1 cellular context compared by ENCODE assay signal in the genomic region with DNA sequence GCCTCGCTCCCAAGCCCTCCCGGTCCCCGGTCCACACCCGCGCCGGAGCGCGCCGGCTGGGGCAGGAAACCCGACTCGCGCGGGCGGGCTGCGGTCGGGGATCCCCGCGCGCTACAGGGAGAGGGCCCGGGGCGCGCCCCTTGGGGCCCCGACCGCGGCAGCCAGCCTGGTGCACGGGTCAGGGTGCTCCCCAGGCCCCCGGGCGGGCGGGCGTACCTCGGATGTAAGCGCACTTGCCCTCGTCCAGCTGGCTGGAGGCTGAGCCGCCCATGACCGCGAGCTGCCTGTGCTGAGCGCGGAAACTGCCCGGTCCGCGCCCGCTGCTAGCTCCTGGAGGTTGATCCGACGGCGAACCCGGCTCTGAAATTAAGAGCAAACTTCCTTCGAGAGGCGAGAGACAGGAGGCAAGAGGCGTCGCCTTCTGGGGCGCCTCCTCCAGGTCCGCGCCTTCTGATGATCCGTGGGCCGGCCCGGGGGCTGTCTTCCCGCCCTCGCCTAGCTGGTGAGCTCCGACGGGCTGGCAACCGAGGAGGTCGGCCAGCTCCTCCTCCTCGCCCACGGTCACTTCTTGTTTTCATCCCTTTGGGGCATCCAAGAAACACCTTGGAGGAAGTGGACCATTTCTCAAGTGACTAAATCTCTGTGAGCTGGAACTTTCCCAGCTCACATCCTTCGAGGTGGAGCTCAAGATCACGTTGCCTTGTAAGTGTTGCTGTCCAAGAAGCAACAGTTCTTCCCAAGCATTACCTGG.
A peak's percentile ranks its signal among the peaks of the same experiment; 100 is the strongest.
TF ChIP-seq lines count a peak whose summit lies in the region.

A gene with protein sequence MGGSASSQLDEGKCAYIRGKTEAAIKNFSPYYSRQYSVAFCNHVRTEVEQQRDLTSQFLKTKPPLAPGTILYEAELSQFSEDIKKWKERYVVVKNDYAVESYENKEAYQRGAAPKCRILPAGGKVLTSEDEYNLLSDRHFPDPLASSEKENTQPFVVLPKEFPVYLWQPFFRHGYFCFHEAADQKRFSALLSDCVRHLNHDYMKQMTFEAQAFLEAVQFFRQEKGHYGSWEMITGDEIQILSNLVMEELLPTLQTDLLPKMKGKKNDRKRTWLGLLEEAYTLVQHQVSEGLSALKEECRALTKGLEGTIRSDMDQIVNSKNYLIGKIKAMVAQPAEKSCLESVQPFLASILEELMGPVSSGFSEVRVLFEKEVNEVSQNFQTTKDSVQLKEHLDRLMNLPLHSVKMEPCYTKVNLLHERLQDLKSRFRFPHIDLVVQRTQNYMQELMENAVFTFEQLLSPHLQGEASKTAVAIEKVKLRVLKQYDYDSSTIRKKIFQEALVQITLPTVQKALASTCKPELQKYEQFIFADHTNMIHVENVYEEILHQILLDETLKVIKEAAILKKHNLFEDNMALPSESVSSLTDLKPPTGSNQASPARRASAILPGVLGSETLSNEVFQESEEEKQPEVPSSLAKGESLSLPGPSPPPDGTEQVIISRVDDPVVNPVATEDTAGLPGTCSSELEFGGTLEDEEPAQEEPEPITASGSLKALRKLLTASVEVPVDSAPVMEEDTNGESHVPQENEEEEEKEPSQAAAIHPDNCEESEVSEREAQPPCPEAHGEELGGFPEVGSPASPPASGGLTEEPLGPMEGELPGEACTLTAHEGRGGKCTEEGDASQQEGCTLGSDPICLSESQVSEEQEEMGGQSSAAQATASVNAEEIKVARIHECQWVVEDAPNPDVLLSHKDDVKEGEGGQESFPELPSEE (minus strand): TSS at position 423 of the 751 bp plus-strand sequence. CDS start 152 bp downstream, at position 271.

TF ChIP-seq in HEK293, 187 proteins besides CTCF, POLR2A, EP300 and RAD21 (continued from another document and continues in another):
- TF ChIP-seq, protein P1, sequence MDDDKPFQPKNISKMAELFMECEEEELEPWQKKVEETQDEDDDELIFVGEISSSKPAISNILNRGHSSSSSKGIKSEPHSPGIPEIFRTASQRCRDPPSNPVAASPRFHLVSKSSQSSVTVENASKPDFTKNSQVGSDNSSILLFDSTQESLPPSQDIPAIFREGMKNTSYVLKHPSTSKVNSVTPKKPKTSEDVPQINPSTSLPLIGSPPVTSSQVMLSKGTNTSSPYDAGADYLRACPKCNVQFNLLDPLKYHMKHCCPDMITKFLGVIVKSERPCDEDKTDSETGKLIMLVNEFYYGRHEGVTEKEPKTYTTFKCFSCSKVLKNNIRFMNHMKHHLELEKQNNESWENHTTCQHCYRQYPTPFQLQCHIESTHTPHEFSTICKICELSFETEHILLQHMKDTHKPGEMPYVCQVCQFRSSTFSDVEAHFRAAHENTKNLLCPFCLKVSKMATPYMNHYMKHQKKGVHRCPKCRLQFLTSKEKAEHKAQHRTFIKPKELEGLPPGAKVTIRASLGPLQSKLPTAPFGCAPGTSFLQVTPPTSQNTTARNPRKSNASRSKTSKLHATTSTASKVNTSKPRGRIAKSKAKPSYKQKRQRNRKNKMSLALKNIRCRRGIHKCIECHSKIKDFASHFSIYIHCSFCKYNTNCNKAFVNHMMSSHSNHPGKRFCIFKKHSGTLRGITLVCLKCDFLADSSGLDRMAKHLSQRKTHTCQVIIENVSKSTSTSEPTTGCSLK (tag by site-specific recombination; IDR thresholded peaks at IDR 0.05) = no peak
- TF ChIP-seq, protein P2, sequence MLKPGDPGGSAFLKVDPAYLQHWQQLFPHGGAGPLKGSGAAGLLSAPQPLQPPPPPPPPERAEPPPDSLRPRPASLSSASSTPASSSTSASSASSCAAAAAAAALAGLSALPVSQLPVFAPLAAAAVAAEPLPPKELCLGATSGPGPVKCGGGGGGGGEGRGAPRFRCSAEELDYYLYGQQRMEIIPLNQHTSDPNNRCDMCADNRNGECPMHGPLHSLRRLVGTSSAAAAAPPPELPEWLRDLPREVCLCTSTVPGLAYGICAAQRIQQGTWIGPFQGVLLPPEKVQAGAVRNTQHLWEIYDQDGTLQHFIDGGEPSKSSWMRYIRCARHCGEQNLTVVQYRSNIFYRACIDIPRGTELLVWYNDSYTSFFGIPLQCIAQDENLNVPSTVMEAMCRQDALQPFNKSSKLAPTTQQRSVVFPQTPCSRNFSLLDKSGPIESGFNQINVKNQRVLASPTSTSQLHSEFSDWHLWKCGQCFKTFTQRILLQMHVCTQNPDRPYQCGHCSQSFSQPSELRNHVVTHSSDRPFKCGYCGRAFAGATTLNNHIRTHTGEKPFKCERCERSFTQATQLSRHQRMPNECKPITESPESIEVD (tag by site-specific recombination; IDR thresholded peaks at IDR 0.05) = no peak
- TF ChIP-seq ZNF596 (tag by site-specific recombination; IDR thresholded peaks at IDR 0.05) (no peak), ZNF792 (tag by site-specific recombination; IDR thresholded peaks at IDR 0.05) (no peak), ZNF561 (tag by site-specific recombination; IDR thresholded peaks at IDR 0.05; ENCODE audit: borderline replicate concordance) (no peak; the same call in 1 of the 2 replicates), OSR2 (tag by site-specific recombination; IDR thresholded peaks at IDR 0.05) (no peak), ZNF654 (tag by site-specific recombination; IDR thresholded peaks at IDR 0.05; ENCODE audit: low read depth) (no peak), ZNF530 (tag by site-specific recombination; IDR thresholded peaks at IDR 0.05; ENCODE audit: low read depth) (no peak), ZNF202 (tag by site-specific recombination; IDR thresholded peaks at IDR 0.05; ENCODE audit: borderline replicate concordance) (no peak), ZNF433 (tag by site-specific recombination; IDR thresholded peaks at IDR 0.05; ENCODE audit: low read depth) (no peak), FEZF1 (tag by site-specific recombination; IDR thresholded peaks at IDR 0.05) (no peak), HOXD13 (CRISPR knock-in tag; IDR thresholded peaks at IDR 0.05; ENCODE audit: borderline replicate concordance) (no peak), SALL2 (tag by site-specific recombination; IDR thresholded peaks at IDR 0.05; ENCODE audit: borderline replicate concordance) (no peak), ZNF571 (tag by site-specific recombination; IDR thresholded peaks at IDR 0.05) (no peak), ZNF23 (tag by site-specific recombination; IDR thresholded peaks at IDR 0.05; ENCODE audit: borderline replicate concordance) (no peak), ZNF701 (tag by site-specific recombination; IDR thresholded peaks at IDR 0.05) (no peak), HOXC10 (CRISPR knock-in tag; IDR thresholded peaks at IDR 0.05) (no peak), ZNF544 (tag by site-specific recombination; IDR thresholded peaks at IDR 0.05) (no peak), ZNF138 (tag by site-specific recombination; IDR thresholded peaks at IDR 0.05; ENCODE audit: borderline replicate concordance) (no peak), ZNF830 (tag by site-specific recombination; IDR thresholded peaks at IDR 0.05; ENCODE audit: low read depth) (no peak), EGR2 (tag by site-specific recombination; IDR thresholded peaks at IDR 0.05; ENCODE audit: low read depth) (peak; percentile 93), ZSCAN16 (tag by site-specific recombination; IDR thresholded peaks at IDR 0.05) (no peak), IKZF3 (tag by site-specific recombination; IDR thresholded peaks at IDR 0.05) (no peak), ZNF660 (tag by site-specific recombination; IDR thresholded peaks at IDR 0.05) (peak; percentile 45; the same call in 1 of the 2 replicates), ZNF335 (tag by site-specific recombination; conservative IDR thresholded peaks at IDR 0.05) (peak; percentile 86), ZNF416 (tag by site-specific recombination; IDR thresholded peaks at IDR 0.05) (no peak), GLIS1 (tag by site-specific recombination; IDR thresholded peaks at IDR 0.05) (peak; percentile 23; the same call in 1 of the 2 replicates), ZNF777 (tag by site-specific recombination; IDR thresholded peaks at IDR 0.05; ENCODE audit: borderline replicate concordance) (no peak; the same call in 1 of the 2 replicates), ZNF214 (tag by site-specific recombination; IDR thresholded peaks at IDR 0.05; ENCODE audit: borderline replicate concordance) (no peak), SP7 (tag by site-specific recombination; IDR thresholded peaks at IDR 0.05) (peak; percentile 56), ZNF48 (tag by site-specific recombination; IDR thresholded peaks at IDR 0.05) (no peak), SP3 (tag by site-specific recombination; IDR thresholded peaks at IDR 0.05) (peak; percentile 76), ZNF341 (tag by site-specific recombination; IDR thresholded peaks at IDR 0.05; ENCODE audit: low read depth) (peak; percentile 32), ZNF791 (tag by site-specific recombination; IDR thresholded peaks at IDR 0.05) (no peak), ZNF302 (tag by site-specific recombination; IDR thresholded peaks at IDR 0.05; ENCODE audit: low read depth) (no peak), SCRT1 (tag by site-specific recombination; IDR thresholded peaks at IDR 0.05; ENCODE audit: borderline replicate concordance) (no peak; the same call in 1 of the 2 replicates), ZNF157 (tag by site-specific recombination; IDR thresholded peaks at IDR 0.05) (no peak)
- TF ChIP-seq, protein P3, sequence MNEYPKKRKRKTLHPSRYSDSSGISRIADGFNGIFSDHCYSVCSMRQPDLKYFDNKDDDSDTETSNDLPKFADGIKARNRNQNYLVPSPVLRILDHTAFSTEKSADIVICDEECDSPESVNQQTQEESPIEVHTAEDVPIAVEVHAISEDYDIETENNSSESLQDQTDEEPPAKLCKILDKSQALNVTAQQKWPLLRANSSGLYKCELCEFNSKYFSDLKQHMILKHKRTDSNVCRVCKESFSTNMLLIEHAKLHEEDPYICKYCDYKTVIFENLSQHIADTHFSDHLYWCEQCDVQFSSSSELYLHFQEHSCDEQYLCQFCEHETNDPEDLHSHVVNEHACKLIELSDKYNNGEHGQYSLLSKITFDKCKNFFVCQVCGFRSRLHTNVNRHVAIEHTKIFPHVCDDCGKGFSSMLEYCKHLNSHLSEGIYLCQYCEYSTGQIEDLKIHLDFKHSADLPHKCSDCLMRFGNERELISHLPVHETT (tag by site-specific recombination; IDR thresholded peaks at IDR 0.05) = no peak
- TF ChIP-seq, protein P4, sequence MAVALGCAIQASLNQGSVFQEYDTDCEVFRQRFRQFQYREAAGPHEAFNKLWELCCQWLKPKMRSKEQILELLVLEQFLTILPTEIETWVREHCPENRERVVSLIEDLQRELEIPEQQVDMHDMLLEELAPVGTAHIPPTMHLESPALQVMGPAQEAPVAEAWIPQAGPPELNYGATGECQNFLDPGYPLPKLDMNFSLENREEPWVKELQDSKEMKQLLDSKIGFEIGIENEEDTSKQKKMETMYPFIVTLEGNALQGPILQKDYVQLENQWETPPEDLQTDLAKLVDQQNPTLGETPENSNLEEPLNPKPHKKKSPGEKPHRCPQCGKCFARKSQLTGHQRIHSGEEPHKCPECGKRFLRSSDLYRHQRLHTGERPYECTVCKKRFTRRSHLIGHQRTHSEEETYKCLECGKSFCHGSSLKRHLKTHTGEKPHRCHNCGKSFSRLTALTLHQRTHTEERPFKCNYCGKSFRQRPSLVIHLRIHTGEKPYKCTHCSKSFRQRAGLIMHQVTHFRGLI (tag by site-specific recombination; IDR thresholded peaks at IDR 0.05) = no peak
- TF ChIP-seq, protein P5, sequence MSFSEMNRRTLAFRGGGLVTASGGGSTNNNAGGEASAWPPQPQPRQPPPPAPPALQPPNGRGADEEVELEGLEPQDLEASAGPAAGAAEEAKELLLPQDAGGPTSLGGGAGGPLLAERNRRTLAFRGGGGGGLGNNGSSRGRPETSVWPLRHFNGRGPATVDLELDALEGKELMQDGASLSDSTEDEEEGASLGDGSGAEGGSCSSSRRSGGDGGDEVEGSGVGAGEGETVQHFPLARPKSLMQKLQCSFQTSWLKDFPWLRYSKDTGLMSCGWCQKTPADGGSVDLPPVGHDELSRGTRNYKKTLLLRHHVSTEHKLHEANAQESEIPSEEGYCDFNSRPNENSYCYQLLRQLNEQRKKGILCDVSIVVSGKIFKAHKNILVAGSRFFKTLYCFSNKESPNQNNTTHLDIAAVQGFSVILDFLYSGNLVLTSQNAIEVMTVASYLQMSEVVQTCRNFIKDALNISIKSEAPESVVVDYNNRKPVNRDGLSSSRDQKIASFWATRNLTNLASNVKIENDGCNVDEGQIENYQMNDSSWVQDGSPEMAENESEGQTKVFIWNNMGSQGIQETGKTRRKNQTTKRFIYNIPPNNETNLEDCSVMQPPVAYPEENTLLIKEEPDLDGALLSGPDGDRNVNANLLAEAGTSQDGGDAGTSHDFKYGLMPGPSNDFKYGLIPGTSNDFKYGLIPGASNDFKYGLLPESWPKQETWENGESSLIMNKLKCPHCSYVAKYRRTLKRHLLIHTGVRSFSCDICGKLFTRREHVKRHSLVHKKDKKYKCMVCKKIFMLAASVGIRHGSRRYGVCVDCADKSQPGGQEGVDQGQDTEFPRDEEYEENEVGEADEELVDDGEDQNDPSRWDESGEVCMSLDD (tag by site-specific recombination; IDR thresholded peaks at IDR 0.05) = peak; percentile 49; the same call in 1 of the 2 replicates
- TF ChIP-seq, protein P6, sequence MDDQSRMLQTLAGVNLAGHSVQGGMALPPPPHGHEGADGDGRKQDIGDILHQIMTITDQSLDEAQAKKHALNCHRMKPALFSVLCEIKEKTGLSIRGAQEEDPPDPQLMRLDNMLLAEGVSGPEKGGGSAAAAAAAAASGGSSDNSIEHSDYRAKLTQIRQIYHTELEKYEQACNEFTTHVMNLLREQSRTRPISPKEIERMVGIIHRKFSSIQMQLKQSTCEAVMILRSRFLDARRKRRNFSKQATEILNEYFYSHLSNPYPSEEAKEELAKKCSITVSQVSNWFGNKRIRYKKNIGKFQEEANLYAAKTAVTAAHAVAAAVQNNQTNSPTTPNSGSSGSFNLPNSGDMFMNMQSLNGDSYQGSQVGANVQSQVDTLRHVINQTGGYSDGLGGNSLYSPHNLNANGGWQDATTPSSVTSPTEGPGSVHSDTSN (CRISPR knock-in tag; IDR thresholded peaks at IDR 0.05) = no peak
- TF ChIP-seq, protein P7, sequence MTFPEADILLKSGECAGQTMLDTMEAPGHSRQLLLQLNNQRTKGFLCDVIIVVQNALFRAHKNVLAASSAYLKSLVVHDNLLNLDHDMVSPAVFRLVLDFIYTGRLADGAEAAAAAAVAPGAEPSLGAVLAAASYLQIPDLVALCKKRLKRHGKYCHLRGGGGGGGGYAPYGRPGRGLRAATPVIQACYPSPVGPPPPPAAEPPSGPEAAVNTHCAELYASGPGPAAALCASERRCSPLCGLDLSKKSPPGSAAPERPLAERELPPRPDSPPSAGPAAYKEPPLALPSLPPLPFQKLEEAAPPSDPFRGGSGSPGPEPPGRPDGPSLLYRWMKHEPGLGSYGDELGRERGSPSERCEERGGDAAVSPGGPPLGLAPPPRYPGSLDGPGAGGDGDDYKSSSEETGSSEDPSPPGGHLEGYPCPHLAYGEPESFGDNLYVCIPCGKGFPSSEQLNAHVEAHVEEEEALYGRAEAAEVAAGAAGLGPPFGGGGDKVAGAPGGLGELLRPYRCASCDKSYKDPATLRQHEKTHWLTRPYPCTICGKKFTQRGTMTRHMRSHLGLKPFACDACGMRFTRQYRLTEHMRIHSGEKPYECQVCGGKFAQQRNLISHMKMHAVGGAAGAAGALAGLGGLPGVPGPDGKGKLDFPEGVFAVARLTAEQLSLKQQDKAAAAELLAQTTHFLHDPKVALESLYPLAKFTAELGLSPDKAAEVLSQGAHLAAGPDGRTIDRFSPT (tag by site-specific recombination; IDR thresholded peaks at IDR 0.05) = peak; percentile 70
